In genomic region chr6:163671355-163671754, GRCh38 we compare ENCODE assay signal across 2 cellular contexts.
A peak's percentile ranks its signal among the peaks of the same experiment; 100 is the strongest.
TF ChIP-seq lines count a peak whose summit lies in the region.

No MANE protein-coding gene starts in this region.

TF ChIP-seq in IMR-90, 13 proteins besides CTCF, POLR2A, EP300 and RAD21:
- TF ChIP-seq ELK1 (IDR thresholded peaks at IDR 0.05; ENCODE audit: borderline replicate concordance, low read depth, low read length) (no peak), BHLHE40 (IDR thresholded peaks at IDR 0.05; ENCODE audit: low read depth, low read length) (no peak), RCOR1 (IDR thresholded peaks at IDR 0.05; ENCODE audit: insufficient replicate concordance, low read length) (no peak), RFX5 (IDR thresholded peaks at IDR 0.05; ENCODE audit: low read depth, low read length) (no peak), MAFK (IDR thresholded peaks at IDR 0.05; ENCODE audit: low read depth, low read length) (no peak), NFE2L2 (IDR thresholded peaks at IDR 0.05; ENCODE audit: low read depth, low read length) (no peak), MAZ (IDR thresholded peaks at IDR 0.05; ENCODE audit: borderline replicate concordance, low read depth, low read length) (no peak), FOS (IDR thresholded peaks at IDR 0.05; ENCODE audit: low read depth, low read length) (no peak), CEBPB (IDR thresholded peaks at IDR 0.05; ENCODE audit: low read depth, low read length) (no peak), SMC3 (IDR thresholded peaks at IDR 0.05; ENCODE audit: low read depth, low read length) (no peak), CHD1 (IDR thresholded peaks at IDR 0.05; ENCODE audit: low read depth, low read length) (no peak), MXI1 (IDR thresholded peaks at IDR 0.05; ENCODE audit: borderline replicate concordance, low read depth, low read length) (no peak), USF2 (IDR thresholded peaks at IDR 0.05; ENCODE audit: low read depth, low read length) (no peak; the same call in 1 of the 2 replicates)
TF ChIP-seq in IMR-90: peak in this region for 0.

TF ChIP-seq in K562, 482 proteins besides CTCF, POLR2A, EP300 and RAD21 (continues in another document):
- TF ChIP-seq CBX3 (IDR thresholded peaks at IDR 0.05; ENCODE audit: borderline replicate concordance in 1 of 2, low read length in 2 of 2), result peak in 1 of 2 experiments; percentile 45; a peak in 1 of 3 replicates
- TF ChIP-seq USF1 (CRISPR knock-in tag; IDR thresholded peaks at IDR 0.05), result peak; percentile 98
- peak; percentile 95 for TF ChIP-seq NFYB (IDR thresholded peaks at IDR 0.05; ENCODE audit: extremely low read depth, insufficient read length)
- peak; percentile 43; the same call in 1 of the 2 replicates for TF ChIP-seq CREB1 (IDR thresholded peaks at IDR 0.05)
- TF ChIP-seq CREB1 (CRISPR knock-in tag; IDR thresholded peaks at IDR 0.05), result peak; percentile 81
- TF ChIP-seq ZNF584 (CRISPR knock-in tag; IDR thresholded peaks at IDR 0.05; ENCODE audit: low read depth), result no peak
- no peak for TF ChIP-seq SMAD4 (CRISPR knock-in tag; conservative IDR thresholded peaks at IDR 0.05)
- no peak for TF ChIP-seq TARDBP (IDR thresholded peaks at IDR 0.05)
- no peak for TF ChIP-seq POLR2AphosphoS5 (IDR thresholded peaks at IDR 0.05; ENCODE audit: control insufficient read depth, insufficient read depth, low read depth, low read length)
- TF ChIP-seq FOXM1 (IDR thresholded peaks at IDR 0.05; ENCODE audit: low read depth), result no peak
- no peak for TF ChIP-seq FOXM1 (CRISPR knock-in tag; IDR thresholded peaks at IDR 0.05; ENCODE audit: low read depth)
- no peak for TF ChIP-seq ZZZ3 (IDR thresholded peaks at IDR 0.05)
- no peak for TF ChIP-seq GATAD2A (IDR thresholded peaks at IDR 0.05)
- no peak for TF ChIP-seq FOSL1 (tag; conservative IDR thresholded peaks at IDR 0.05)
- TF ChIP-seq CC2D1A (IDR thresholded peaks at IDR 0.05), result 0 out of 2 replicates have a peak, but pooled peaks have one; percentile 24
- peak; percentile 32; the same call in 1 of the 2 replicates for TF ChIP-seq ATF3 (IDR thresholded peaks at IDR 0.05)
- TF ChIP-seq ATF3 (CRISPR knock-in tag; conservative IDR thresholded peaks at IDR 0.05), result no peak
- no peak for TF ChIP-seq ZNF143 (CRISPR knock-in tag; IDR thresholded peaks at IDR 0.05)
- peak; percentile 70 for TF ChIP-seq RBM25 (IDR thresholded peaks at IDR 0.05; ENCODE audit: low read depth, low read length, severe bottlenecking)
- TF ChIP-seq RAD51 (IDR thresholded peaks at IDR 0.05; ENCODE audit: borderline replicate concordance, low read depth), result peak; percentile 81; the same call in 1 of the 2 replicates
- no peak for TF ChIP-seq ATF4 (CRISPR knock-in tag; IDR thresholded peaks at IDR 0.05)
- no peak for TF ChIP-seq ZNF583 (CRISPR knock-in tag; IDR thresholded peaks at IDR 0.05)
- TF ChIP-seq E2F6 (IDR thresholded peaks at IDR 0.05; ENCODE audit: borderline replicate concordance in 1 of 2, extremely low read depth in 1 of 2, insufficient read depth in 1 of 2, insufficient read length in 1 of 2, low read depth in 1 of 2, low read length in 1 of 2, poor library complexity in 1 of 2, severe bottlenecking in 1 of 2), result peak; percentile 50 to 55
- peak; percentile 25; the same call in 1 of the 2 replicates for TF ChIP-seq L3MBTL2 (IDR thresholded peaks at IDR 0.05)
- peak; percentile 86 for TF ChIP-seq CREM (IDR thresholded peaks at IDR 0.05; ENCODE audit: low read depth)
- TF ChIP-seq EP400 (IDR thresholded peaks at IDR 0.05), result no peak
- no peak for TF ChIP-seq ARID3A (IDR thresholded peaks at IDR 0.05; ENCODE audit: borderline replicate concordance, low read depth, low read length)
- peak; percentile 32; the same call in 1 of the 2 replicates for TF ChIP-seq MAX (CRISPR knock-in tag; IDR thresholded peaks at IDR 0.05)
- TF ChIP-seq ZFX (CRISPR knock-in tag; IDR thresholded peaks at IDR 0.05), result no peak
- TF ChIP-seq DEAF1 (CRISPR knock-in tag; IDR thresholded peaks at IDR 0.05), result no peak
- no peak for TF ChIP-seq KAT8 (IDR thresholded peaks at IDR 0.05; ENCODE audit: low read depth)
- peak; percentile 55 for TF ChIP-seq FOS (IDR thresholded peaks at IDR 0.05; ENCODE audit: extremely low read depth, insufficient read length)
- no peak for TF ChIP-seq HOMEZ (CRISPR knock-in tag; IDR thresholded peaks at IDR 0.05)
- 0 out of 2 replicates have a peak, but pooled peaks have one; percentile 41 for TF ChIP-seq ATF1 (CRISPR knock-in tag; IDR thresholded peaks at IDR 0.05)
- peak; percentile 84 for TF ChIP-seq ATF1 (tag; IDR thresholded peaks at IDR 0.05)
- TF ChIP-seq C11orf30 (IDR thresholded peaks at IDR 0.05; ENCODE audit: low read depth), result no peak
- peak; percentile 50; the same call in 1 of the 2 replicates for TF ChIP-seq GABPB1 (CRISPR knock-in tag; IDR thresholded peaks at IDR 0.05)
- TF ChIP-seq CBFA2T2 (conservative IDR thresholded peaks at IDR 0.05), result peak; percentile 22; the same call in 1 of the 2 replicates
- no peak for TF ChIP-seq SETDB1 (IDR thresholded peaks at IDR 0.05; ENCODE audit: low read length)
- no peak for TF ChIP-seq ZBTB40 (IDR thresholded peaks at IDR 0.05)
- TF ChIP-seq ZBTB40 (CRISPR knock-in tag; IDR thresholded peaks at IDR 0.05), result no peak
